Comparison of ENCODE assay signal across 10 cellular contexts in the genomic region with DNA sequence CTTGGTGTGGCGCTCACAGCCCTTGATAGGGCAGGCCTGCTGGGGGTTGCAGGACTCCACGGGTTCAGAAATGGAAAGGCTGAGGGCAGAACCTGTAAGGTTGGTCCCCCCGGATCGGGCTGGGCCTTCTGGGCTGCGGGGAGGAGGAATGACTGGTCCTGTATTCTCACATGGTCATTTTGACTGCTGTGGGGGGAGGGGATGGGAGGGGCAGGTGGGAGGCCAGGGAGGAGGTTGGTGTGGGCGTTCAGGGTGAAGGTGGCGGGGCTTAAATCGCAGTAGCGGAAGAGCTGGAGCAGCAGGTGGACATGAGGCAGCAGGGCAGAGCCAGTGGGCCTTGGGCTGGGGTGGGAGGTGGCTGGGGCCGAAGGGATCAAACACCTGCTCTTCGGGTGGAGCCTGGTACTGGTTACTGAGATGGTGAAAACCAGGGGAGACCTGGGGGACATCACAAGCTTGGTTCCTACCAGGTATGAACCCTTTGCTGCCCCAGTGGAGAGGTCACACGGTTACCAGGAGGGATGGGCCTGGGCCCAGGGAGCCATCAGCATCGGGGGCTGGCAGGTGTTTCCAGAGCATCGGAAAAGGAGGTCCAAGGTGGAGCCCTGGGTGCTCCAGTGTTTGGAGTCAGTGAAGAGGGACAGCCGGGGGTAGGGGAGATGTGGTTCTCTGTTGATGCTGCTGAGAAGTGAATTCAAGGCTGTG. TPM values are rescaled to one million over a fixed set of nuclear protein-coding genes. Genes with fewer than 3 reads are reported as not detected.
DNase-seq lines count a peak whose midpoint lies in the region; ATAC-seq and TF ChIP-seq lines count a peak whose summit lies in the region.
"Had no signal": no experiment of that assay in that cellular context is flagged by ENCODE, and none has a peak within 500 bp of the region (broad histone marks: within the 10 kb centered on the region; RNA-seq: fewer than 3 reads in every experiment).

No MANE protein-coding gene starts in this region.

- no peak for TF ChIP-seq POLR2A in right lobe of liver (IDR thresholded peaks at IDR 0.05)

- H3K4me3 ChIP-seq in left ventricle myocardium inferior, result peak overlapping the region; percentile 98
- H3K4me3 ChIP-seq in right lobe of liver, result no peak overlapping the region
- no peak overlapping the region for H3K4me3 ChIP-seq in upper lobe of right lung

- TF ChIP-seq CTCF in left ventricle myocardium inferior (IDR thresholded peaks at IDR 0.05; ENCODE audit: borderline replicate concordance) (no peak), right lobe of liver (IDR thresholded peaks at IDR 0.05) (no peak), upper lobe of right lung (IDR thresholded peaks at IDR 0.05) (no peak)

- no peaks in the 10 kb centered on the region for H3K9me3 ChIP-seq in left ventricle myocardium inferior (replicated peaks)
- H3K9me3 ChIP-seq in right lobe of liver, result no peaks in the 10 kb centered on the region
- H3K9me3 ChIP-seq in upper lobe of right lung, result no peaks in the 10 kb centered on the region

- H3K4me1 ChIP-seq in left ventricle myocardium inferior (peaks cover 51% of the 10 kb centered on the region), right lobe of liver (peaks cover 0 to 14% (median 3%) of the 10 kb centered on the region in 4 donors), upper lobe of right lung (peaks cover 21% of the 10 kb centered on the region)

- no peaks in the 10 kb centered on the region for H3K27me3 ChIP-seq in left ventricle myocardium inferior (ENCODE audit: low read depth)
- no peaks in the 10 kb centered on the region for H3K27me3 ChIP-seq in right lobe of liver
- H3K27me3 ChIP-seq in upper lobe of right lung, result no peaks in the 10 kb centered on the region

- no peak for DNase-seq in left ventricle myocardium inferior
- DNase-seq in left cardiac atrium, result no peak
- peak; percentile 5 for DNase-seq in activated naive CD4-positive, alpha-beta T cell treated with anti-CD3 and anti-CD28 coated beads, Interleukin-2, amount 50 U/mL, for 16 hours
- peak in 2 of 3 donors; percentile 42 to 44 for DNase-seq in right lobe of liver
- peak; percentile 59 for DNase-seq in upper lobe of right lung
- DNase-seq in NCI-H510A (lab: John Stamatoyannopoulos, UW), result no peak
- DNase-seq in amygdala (lab: John Stamatoyannopoulos, UW), result no peak
- DNase-seq: activated CD8-positive, alpha-beta memory T cell treated with anti-CD3 and anti-CD28 coated beads, Interleukin-2, amount 50 U/mL, for 4 hours had no signal

- H3K36me3 ChIP-seq in left ventricle myocardium inferior (peaks cover 34% of the 10 kb centered on the region), right lobe of liver (peaks cover 0 to 14% (median 8%) of the 10 kb centered on the region in 4 donors), upper lobe of right lung (peaks cover 24% of the 10 kb centered on the region)

- no peak overlapping the region for H3K27ac ChIP-seq in left ventricle myocardium inferior (replicated peaks)
- no peak overlapping the region for H3K27ac ChIP-seq in right lobe of liver
- H3K27ac ChIP-seq in upper lobe of right lung, result no peak overlapping the region

- 95% methylated on average over 8 of the region's 15 CpGs for WGBS in right lobe of liver (ENCODE audit: insufficient coverage, low coverage, low lambda C conversion rate, missing lambda C conversion rate)

- ATAC-seq in left cardiac atrium (no peak), right lobe of liver (no peak), upper lobe of right lung (no peak), HG03175 (IDR thresholded peaks at IDR 0.05; ENCODE audit: unreplicated experiment) (no peak)

- intact Hi-C loops in left ventricle myocardium inferior (cut with micrococcal nuclease) (no loop called here), left cardiac atrium (cut with DNase I) (no loop called here), right lobe of liver (cut with DNase I) (no loop called here), upper lobe of right lung (cut with DNase I) (no loop called here)

RNA-seq across cellular contexts. Expression of a gene that starts 1.8 kb away (rescaled TPM):
- 42.6 TPM for total RNA-seq in left ventricle myocardium inferior
- 10 to 100 TPM; 32.6 to 34.0 TPM for total RNA-seq in left cardiac atrium
- total RNA-seq in right lobe of liver, result 10 to 100 TPM; 24.7 to 56.8 (median 30.5) TPM
- 23.0 TPM for total RNA-seq in upper lobe of right lung

RNA-seq across cellular contexts. Expression of a gene that starts 18.9 kb away (rescaled TPM):
- total RNA-seq in left ventricle myocardium inferior, result not detected
- total RNA-seq in left cardiac atrium, result 1 to 10 TPM in 1 of 2 donors, not detected in 1; 2.0 TPM
- total RNA-seq in right lobe of liver, result not detected
- total RNA-seq in upper lobe of right lung, result not detected
- total RNA-seq: lower leg skin had no signal

RNA-seq across cellular contexts. Expression of a gene that starts 22.7 kb away (rescaled TPM):
- total RNA-seq in left ventricle myocardium inferior, result 20.9 TPM
- total RNA-seq in left cardiac atrium, result 10 to 100 TPM; 17.5 to 17.6 TPM
- 1 to 10 TPM; 5.1 to 9.0 (median 7.7) TPM for total RNA-seq in right lobe of liver
- total RNA-seq in upper lobe of right lung, result 27.5 TPM

RNA-seq across cellular contexts. Expression of a gene that starts 43.6 kb away (rescaled TPM):
- total RNA-seq in left ventricle myocardium inferior (not detected), left cardiac atrium (not detected), right lobe of liver (not detected), upper lobe of right lung (not detected)

RNA-seq across cellular contexts. Expression of a gene that starts 59.2 kb away (rescaled TPM):
- total RNA-seq in left ventricle myocardium inferior (not detected), left cardiac atrium (not detected), right lobe of liver (not detected), upper lobe of right lung (not detected)

Comparison
In these comparisons a context has a peak if more than half of its experiments do, and no peak if none do; other contexts are left out.
1. DNase-seq: peak in activated naive CD4-positive, alpha-beta T cell treated with anti-CD3 and anti-CD28 coated beads, Interleukin-2, amount 50 U/mL, for 16 hours (single experiment), right lobe of liver (2 of 3) and upper lobe of right lung (single experiment); none in left ventricle myocardium inferior (single experiment), left cardiac atrium (single experiment), NCI-H510A (single experiment) and amygdala (0 of 56).